Comparison of ENCODE assay signal across 1 cellular context in the genomic region with DNA sequence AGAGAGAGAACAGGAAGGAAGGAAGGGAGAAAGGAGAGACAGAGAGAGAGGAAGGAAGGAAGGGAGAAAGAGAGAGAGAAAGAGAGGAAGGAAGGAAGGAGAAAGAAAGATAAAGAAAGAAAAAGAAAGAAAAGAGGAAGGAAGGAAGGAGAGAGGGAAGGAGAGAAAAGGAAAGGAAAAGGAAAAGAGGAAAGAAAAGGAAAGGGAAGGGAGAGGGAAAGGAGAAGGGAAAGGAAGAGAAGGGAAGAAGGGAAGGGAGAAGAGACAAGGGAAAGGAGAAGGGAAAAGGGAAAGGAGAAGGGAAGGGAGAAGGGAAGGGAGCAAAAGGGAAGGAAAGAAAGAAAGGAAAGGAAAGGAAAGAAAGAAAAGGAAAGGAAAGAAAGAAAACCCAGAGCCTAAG.
A peak's percentile ranks its signal among the peaks of the same experiment; 100 is the strongest.
TF ChIP-seq lines count a peak whose summit lies in the region.

No MANE protein-coding gene starts in this region.

TF ChIP-seq in HepG2, 621 proteins besides CTCF, POLR2A, EP300 and RAD21:
- TF ChIP-seq, protein P1, sequence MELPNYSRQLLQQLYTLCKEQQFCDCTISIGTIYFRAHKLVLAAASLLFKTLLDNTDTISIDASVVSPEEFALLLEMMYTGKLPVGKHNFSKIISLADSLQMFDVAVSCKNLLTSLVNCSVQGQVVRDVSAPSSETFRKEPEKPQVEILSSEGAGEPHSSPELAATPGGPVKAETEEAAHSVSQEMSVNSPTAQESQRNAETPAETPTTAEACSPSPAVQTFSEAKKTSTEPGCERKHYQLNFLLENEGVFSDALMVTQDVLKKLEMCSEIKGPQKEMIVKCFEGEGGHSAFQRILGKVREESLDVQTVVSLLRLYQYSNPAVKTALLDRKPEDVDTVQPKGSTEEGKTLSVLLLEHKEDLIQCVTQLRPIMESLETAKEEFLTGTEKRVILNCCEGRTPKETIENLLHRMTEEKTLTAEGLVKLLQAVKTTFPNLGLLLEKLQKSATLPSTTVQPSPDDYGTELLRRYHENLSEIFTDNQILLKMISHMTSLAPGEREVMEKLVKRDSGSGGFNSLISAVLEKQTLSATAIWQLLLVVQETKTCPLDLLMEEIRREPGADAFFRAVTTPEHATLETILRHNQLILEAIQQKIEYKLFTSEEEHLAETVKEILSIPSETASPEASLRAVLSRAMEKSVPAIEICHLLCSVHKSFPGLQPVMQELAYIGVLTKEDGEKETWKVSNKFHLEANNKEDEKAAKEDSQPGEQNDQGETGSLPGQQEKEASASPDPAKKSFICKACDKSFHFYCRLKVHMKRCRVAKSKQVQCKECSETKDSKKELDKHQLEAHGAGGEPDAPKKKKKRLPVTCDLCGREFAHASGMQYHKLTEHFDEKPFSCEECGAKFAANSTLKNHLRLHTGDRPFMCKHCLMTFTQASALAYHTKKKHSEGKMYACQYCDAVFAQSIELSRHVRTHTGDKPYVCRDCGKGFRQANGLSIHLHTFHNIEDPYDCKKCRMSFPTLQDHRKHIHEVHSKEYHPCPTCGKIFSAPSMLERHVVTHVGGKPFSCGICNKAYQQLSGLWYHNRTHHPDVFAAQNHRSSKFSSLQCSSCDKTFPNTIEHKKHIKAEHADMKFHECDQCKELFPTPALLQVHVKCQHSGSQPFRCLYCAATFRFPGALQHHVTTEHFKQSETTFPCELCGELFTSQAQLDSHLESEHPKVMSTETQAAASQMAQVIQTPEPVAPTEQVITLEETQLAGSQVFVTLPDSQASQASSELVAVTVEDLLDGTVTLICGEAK (IDR thresholded peaks at IDR 0.05), result 0 out of 2 replicates have a peak, but pooled peaks have one; percentile 4
- TF ChIP-seq, protein P1 (CRISPR knock-in tag; IDR thresholded peaks at IDR 0.05), result no peak
- TF ChIP-seq SIN3A (IDR thresholded peaks at IDR 0.05; ENCODE audit: borderline replicate concordance, low read depth, low read length), result no peak
TF ChIP-seq in HepG2: peak in this region for 1.
